In genomic region chr15:92809064-92809879, GRCh38 we compare ENCODE assay signal across 1 cellular context.
TF ChIP-seq lines count a peak whose summit lies in the region.

No MANE protein-coding gene starts in this region.

TF ChIP-seq in K562, 482 proteins besides CTCF, POLR2A, EP300 and RAD21 (continued from another document and continues in another):
- no peak for TF ChIP-seq NR1H2 (CRISPR knock-in tag; IDR thresholded peaks at IDR 0.05)
- TF ChIP-seq SMARCE1 (IDR thresholded peaks at IDR 0.05), result peak; percentile 65; the same call in 1 of the 2 replicates
- TF ChIP-seq MTA1 (IDR thresholded peaks at IDR 0.05; ENCODE audit: borderline replicate concordance), result no peak
- TF ChIP-seq TCFL5 (CRISPR knock-in tag; conservative IDR thresholded peaks at IDR 0.05), result no peak
- TF ChIP-seq, protein P1, sequence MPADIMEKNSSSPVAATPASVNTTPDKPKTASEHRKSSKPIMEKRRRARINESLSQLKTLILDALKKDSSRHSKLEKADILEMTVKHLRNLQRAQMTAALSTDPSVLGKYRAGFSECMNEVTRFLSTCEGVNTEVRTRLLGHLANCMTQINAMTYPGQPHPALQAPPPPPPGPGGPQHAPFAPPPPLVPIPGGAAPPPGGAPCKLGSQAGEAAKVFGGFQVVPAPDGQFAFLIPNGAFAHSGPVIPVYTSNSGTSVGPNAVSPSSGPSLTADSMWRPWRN (IDR thresholded peaks at IDR 0.05; ENCODE audit: low read depth), result no peak
- no peak for TF ChIP-seq NFIX (CRISPR knock-in tag; IDR thresholded peaks at IDR 0.05; ENCODE audit: low read depth)
- no peak for TF ChIP-seq ZC3H4 (CRISPR knock-in tag; IDR thresholded peaks at IDR 0.05; ENCODE audit: borderline replicate concordance)
- TF ChIP-seq, protein P2, sequence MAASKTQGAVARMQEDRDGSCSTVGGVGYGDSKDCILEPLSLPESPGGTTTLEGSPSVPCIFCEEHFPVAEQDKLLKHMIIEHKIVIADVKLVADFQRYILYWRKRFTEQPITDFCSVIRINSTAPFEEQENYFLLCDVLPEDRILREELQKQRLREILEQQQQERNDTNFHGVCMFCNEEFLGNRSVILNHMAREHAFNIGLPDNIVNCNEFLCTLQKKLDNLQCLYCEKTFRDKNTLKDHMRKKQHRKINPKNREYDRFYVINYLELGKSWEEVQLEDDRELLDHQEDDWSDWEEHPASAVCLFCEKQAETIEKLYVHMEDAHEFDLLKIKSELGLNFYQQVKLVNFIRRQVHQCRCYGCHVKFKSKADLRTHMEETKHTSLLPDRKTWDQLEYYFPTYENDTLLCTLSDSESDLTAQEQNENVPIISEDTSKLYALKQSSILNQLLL (CRISPR knock-in tag; IDR thresholded peaks at IDR 0.05; ENCODE audit: borderline replicate concordance), result no peak
- no peak; the same call in 1 of the 2 replicates for TF ChIP-seq IRF1 (CRISPR knock-in tag; IDR thresholded peaks at IDR 0.05; ENCODE audit: borderline replicate concordance)
- TF ChIP-seq ZNF232 (CRISPR knock-in tag; IDR thresholded peaks at IDR 0.05), result no peak
- no peak for TF ChIP-seq PHF21A (IDR thresholded peaks at IDR 0.05; ENCODE audit: borderline replicate concordance, low read depth)
- TF ChIP-seq, protein P3, sequence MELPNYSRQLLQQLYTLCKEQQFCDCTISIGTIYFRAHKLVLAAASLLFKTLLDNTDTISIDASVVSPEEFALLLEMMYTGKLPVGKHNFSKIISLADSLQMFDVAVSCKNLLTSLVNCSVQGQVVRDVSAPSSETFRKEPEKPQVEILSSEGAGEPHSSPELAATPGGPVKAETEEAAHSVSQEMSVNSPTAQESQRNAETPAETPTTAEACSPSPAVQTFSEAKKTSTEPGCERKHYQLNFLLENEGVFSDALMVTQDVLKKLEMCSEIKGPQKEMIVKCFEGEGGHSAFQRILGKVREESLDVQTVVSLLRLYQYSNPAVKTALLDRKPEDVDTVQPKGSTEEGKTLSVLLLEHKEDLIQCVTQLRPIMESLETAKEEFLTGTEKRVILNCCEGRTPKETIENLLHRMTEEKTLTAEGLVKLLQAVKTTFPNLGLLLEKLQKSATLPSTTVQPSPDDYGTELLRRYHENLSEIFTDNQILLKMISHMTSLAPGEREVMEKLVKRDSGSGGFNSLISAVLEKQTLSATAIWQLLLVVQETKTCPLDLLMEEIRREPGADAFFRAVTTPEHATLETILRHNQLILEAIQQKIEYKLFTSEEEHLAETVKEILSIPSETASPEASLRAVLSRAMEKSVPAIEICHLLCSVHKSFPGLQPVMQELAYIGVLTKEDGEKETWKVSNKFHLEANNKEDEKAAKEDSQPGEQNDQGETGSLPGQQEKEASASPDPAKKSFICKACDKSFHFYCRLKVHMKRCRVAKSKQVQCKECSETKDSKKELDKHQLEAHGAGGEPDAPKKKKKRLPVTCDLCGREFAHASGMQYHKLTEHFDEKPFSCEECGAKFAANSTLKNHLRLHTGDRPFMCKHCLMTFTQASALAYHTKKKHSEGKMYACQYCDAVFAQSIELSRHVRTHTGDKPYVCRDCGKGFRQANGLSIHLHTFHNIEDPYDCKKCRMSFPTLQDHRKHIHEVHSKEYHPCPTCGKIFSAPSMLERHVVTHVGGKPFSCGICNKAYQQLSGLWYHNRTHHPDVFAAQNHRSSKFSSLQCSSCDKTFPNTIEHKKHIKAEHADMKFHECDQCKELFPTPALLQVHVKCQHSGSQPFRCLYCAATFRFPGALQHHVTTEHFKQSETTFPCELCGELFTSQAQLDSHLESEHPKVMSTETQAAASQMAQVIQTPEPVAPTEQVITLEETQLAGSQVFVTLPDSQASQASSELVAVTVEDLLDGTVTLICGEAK (IDR thresholded peaks at IDR 0.05), result peak; percentile 86
- TF ChIP-seq, protein P3 (CRISPR knock-in tag; IDR thresholded peaks at IDR 0.05), result no peak
- no peak for TF ChIP-seq PYGO2 (tag; IDR thresholded peaks at IDR 0.05)
- no peak for TF ChIP-seq FOS (IDR thresholded peaks at IDR 0.05; ENCODE audit: extremely low read depth, insufficient read length)
- TF ChIP-seq, protein P4, sequence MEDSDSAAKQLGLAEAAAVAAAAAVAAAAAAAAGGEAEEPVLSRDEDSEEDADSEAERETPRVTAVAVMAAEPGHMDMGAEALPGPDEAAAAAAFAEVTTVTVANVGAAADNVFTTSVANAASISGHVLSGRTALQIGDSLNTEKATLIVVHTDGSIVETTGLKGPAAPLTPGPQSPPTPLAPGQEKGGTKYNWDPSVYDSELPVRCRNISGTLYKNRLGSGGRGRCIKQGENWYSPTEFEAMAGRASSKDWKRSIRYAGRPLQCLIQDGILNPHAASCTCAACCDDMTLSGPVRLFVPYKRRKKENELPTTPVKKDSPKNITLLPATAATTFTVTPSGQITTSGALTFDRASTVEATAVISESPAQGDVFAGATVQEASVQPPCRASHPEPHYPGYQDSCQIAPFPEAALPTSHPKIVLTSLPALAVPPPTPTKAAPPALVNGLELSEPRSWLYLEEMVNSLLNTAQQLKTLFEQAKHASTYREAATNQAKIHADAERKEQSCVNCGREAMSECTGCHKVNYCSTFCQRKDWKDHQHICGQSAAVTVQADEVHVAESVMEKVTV (CRISPR knock-in tag; IDR thresholded peaks at IDR 0.05), result peak; percentile 88
- no peak; the same call in none of the 2 replicates for TF ChIP-seq MXI1 (IDR thresholded peaks at IDR 0.05; ENCODE audit: low read depth, low read length)
- TF ChIP-seq FOXP1 (CRISPR knock-in tag; IDR thresholded peaks at IDR 0.05), result peak; percentile 97
- peak; percentile 45; the same call in 1 of the 2 replicates for TF ChIP-seq ARID1B (IDR thresholded peaks at IDR 0.05)
- TF ChIP-seq HMBOX1 (IDR thresholded peaks at IDR 0.05), result peak; percentile 49; the same call in 1 of the 2 replicates
- no peak for TF ChIP-seq CBX8 (IDR thresholded peaks at IDR 0.05; ENCODE audit: borderline replicate concordance, extremely low read depth, low read depth, low read length, poor library complexity, severe bottlenecking)
- TF ChIP-seq PTRF (tag; IDR thresholded peaks at IDR 0.05), result no peak
- no peak for TF ChIP-seq MEF2D (tag; conservative IDR thresholded peaks at IDR 0.05; ENCODE audit: low read depth)
- no peak for TF ChIP-seq ZNF695 (CRISPR knock-in tag; IDR thresholded peaks at IDR 0.05)
- TF ChIP-seq, protein P5, sequence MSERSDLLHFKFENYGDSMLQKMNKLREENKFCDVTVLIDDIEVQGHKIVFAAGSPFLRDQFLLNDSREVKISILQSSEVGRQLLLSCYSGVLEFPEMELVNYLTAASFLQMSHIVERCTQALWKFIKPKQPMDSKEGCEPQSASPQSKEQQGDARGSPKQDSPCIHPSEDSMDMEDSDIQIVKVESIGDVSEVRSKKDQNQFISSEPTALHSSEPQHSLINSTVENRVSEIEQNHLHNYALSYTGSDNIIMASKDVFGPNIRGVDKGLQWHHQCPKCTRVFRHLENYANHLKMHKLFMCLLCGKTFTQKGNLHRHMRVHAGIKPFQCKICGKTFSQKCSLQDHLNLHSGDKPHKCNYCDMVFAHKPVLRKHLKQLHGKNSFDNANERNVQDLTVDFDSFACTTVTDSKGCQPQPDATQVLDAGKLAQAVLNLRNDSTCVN (CRISPR knock-in tag; IDR thresholded peaks at IDR 0.05), result no peak
- TF ChIP-seq HNRNPUL1 (IDR thresholded peaks at IDR 0.05; ENCODE audit: low read length), result no peak
- peak; percentile 96 to 97 for TF ChIP-seq FOXK2 (conservative IDR thresholded peaks at IDR 0.05 in 1 of 2, IDR thresholded peaks at IDR 0.05 in 1 of 2; ENCODE audit: low read depth in 2 of 2)
- TF ChIP-seq, protein P6, sequence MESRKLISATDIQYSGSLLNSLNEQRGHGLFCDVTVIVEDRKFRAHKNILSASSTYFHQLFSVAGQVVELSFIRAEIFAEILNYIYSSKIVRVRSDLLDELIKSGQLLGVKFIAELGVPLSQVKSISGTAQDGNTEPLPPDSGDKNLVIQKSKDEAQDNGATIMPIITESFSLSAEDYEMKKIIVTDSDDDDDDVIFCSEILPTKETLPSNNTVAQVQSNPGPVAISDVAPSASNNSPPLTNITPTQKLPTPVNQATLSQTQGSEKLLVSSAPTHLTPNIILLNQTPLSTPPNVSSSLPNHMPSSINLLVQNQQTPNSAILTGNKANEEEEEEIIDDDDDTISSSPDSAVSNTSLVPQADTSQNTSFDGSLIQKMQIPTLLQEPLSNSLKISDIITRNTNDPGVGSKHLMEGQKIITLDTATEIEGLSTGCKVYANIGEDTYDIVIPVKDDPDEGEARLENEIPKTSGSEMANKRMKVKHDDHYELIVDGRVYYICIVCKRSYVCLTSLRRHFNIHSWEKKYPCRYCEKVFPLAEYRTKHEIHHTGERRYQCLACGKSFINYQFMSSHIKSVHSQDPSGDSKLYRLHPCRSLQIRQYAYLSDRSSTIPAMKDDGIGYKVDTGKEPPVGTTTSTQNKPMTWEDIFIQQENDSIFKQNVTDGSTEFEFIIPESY (CRISPR knock-in tag; IDR thresholded peaks at IDR 0.05), result peak; percentile 82
- TF ChIP-seq ZNF217 (CRISPR knock-in tag; IDR thresholded peaks at IDR 0.05), result no peak
- no peak for TF ChIP-seq PRMT5 (CRISPR knock-in tag; IDR thresholded peaks at IDR 0.05)
- no peak for TF ChIP-seq CHAMP1 (IDR thresholded peaks at IDR 0.05)
- TF ChIP-seq BHLHE40 (IDR thresholded peaks at IDR 0.05; ENCODE audit: low read length), result peak; percentile 70
- no peak for TF ChIP-seq ZNF274 (IDR thresholded peaks at IDR 0.05; ENCODE audit: borderline replicate concordance, low read depth, low read length)
- TF ChIP-seq, protein P7, sequence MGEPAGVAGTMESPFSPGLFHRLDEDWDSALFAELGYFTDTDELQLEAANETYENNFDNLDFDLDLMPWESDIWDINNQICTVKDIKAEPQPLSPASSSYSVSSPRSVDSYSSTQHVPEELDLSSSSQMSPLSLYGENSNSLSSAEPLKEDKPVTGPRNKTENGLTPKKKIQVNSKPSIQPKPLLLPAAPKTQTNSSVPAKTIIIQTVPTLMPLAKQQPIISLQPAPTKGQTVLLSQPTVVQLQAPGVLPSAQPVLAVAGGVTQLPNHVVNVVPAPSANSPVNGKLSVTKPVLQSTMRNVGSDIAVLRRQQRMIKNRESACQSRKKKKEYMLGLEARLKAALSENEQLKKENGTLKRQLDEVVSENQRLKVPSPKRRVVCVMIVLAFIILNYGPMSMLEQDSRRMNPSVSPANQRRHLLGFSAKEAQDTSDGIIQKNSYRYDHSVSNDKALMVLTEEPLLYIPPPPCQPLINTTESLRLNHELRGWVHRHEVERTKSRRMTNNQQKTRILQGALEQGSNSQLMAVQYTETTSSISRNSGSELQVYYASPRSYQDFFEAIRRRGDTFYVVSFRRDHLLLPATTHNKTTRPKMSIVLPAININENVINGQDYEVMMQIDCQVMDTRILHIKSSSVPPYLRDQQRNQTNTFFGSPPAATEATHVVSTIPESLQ (CRISPR knock-in tag; IDR thresholded peaks at IDR 0.05), result no peak
